8 cellular contexts compared by ENCODE assay signal in genomic region chr10:110425684-110426293, GRCh38.
A peak's percentile ranks its signal among the peaks of the same experiment; 100 is the strongest.
DNase-seq lines count a peak whose midpoint lies in the region; ATAC-seq and TF ChIP-seq lines count a peak whose summit lies in the region.

No MANE protein-coding gene starts in this region.

- no peaks in the 10 kb centered on the region for H3K9me3 Mint-ChIP-seq in chondrocyte (ENCODE audit: low read depth)

- no peak for DNase-seq in chondrocyte (ENCODE audit: low spot score)
- DNase-seq in stimulated activated CD4-positive, alpha-beta T cell treated with anti-CD3 and anti-CD28 coated beads, Interleukin-15, amount 100 ng/mL, for 24 hours = peak; percentile 81
- no peak for DNase-seq in ecto neural progenitor cell (ENCODE audit: low spot score)
- DNase-seq in DMS153 (lab: John Stamatoyannopoulos, UW) = no peak
- DNase-seq in coronary artery (ENCODE audit: low spot score) = no peak

- peaks cover 67% of the 10 kb centered on the region for H3K4me1 Mint-ChIP-seq in chondrocyte (ENCODE audit: low read depth)

- H3K4me3 Mint-ChIP-seq in chondrocyte (ENCODE audit: unreplicated experiment) = peak overlapping the region; percentile 2

- no peaks in the 10 kb centered on the region for H3K36me3 Mint-ChIP-seq in chondrocyte (ENCODE audit: low read depth)

- peak overlapping the region in 1 of 2 donors; percentile 63 for H3K27ac ChIP-seq in coronary artery

- peak overlapping the region; percentile 100 for H3K27ac Mint-ChIP-seq in chondrocyte (ENCODE audit: unreplicated experiment)

- H3K4me3 ChIP-seq in coronary artery = no peak overlapping the region

- no peaks in the 10 kb centered on the region for H3K27me3 Mint-ChIP-seq in chondrocyte (ENCODE audit: low read depth)

- ATAC-seq in GM18873 (IDR thresholded peaks at IDR 0.05; ENCODE audit: low FRiP score, unreplicated experiment) (peak; percentile 80), HG02885 (IDR thresholded peaks at IDR 0.05; ENCODE audit: poor library complexity, unreplicated experiment) (peak; percentile 86), SK-N-SH treated with all-trans-retinoic acid at 6 μM for 48 hours (peak; percentile 45; the same call in 1 of the 3 replicates)

- no peak for TF ChIP-seq CTCF in chondrocyte (IDR thresholded peaks at IDR 0.05)
- TF ChIP-seq CTCF in coronary artery (IDR thresholded peaks at IDR 0.05) = no peak

TF ChIP-seq in SK-N-SH treated with all-trans-retinoic acid at 6 μM for 48 hours, 23 proteins besides CTCF, POLR2A, EP300 and RAD21:
- TF ChIP-seq ARNTL (CRISPR knock-in tag; IDR thresholded peaks at IDR 0.05; ENCODE audit: borderline replicate concordance, low read depth) (no peak), TOX (CRISPR knock-in tag; IDR thresholded peaks at IDR 0.05; ENCODE audit: borderline replicate concordance) (no peak), PPARA (CRISPR knock-in tag; IDR thresholded peaks at IDR 0.05; ENCODE audit: borderline replicate concordance) (no peak), BACH2 (CRISPR knock-in tag; IDR thresholded peaks at IDR 0.05; ENCODE audit: borderline replicate concordance) (no peak), CSDC2 (CRISPR knock-in tag; IDR thresholded peaks at IDR 0.05) (no peak), ZNF8 (CRISPR knock-in tag; IDR thresholded peaks at IDR 0.05) (no peak), ESRRG (CRISPR knock-in tag; IDR thresholded peaks at IDR 0.05) (no peak), GLIS3 (CRISPR knock-in tag; IDR thresholded peaks at IDR 0.05) (no peak), ZC3H10 (CRISPR knock-in tag; IDR thresholded peaks at IDR 0.05) (no peak), RARB (CRISPR knock-in tag; IDR thresholded peaks at IDR 0.05) (no peak), ZNF565 (CRISPR knock-in tag; conservative IDR thresholded peaks at IDR 0.05; ENCODE audit: low read depth) (no peak), ZFP3 (CRISPR knock-in tag; IDR thresholded peaks at IDR 0.05) (no peak), PATZ1 (CRISPR knock-in tag; IDR thresholded peaks at IDR 0.05; ENCODE audit: borderline replicate concordance) (no peak), SNAI2 (CRISPR knock-in tag; IDR thresholded peaks at IDR 0.05) (no peak)
